In the genomic region with DNA sequence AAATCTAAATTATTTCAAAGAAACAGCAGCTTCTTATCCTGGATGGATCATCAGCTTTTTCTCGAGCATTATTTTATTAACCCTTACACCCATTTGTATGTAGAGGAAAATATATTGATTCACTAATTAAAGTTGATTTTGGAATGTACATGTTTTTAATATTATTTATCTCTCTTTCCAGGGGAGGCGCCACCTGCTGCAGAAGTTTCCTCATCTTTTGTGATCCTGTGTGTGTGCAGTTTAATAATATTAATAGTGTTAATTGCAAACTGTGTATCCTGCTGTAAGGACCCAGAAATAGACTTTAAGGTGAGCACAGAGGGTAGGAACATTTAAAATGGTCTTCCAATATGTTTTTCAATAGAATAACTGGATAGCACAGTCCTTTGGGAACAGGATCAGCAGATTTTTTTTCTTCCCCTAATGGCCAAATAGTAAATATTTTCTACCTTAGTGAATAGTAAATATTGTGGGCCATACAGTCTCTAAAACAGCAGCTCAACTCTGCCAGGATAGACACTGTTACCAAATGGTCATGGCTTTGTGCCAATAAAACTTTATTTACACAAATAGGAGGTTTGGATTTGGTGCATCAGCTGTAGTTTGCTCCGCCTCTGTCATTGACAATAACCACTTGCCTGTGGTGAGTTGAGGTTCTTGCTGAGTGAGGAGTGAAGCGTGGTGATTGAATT, we compare ENCODE assay signal across 1 cellular context.
A peak's percentile ranks its signal among the peaks of the same experiment; 100 is the strongest.
TF ChIP-seq lines count a peak whose summit lies in the region.

No MANE protein-coding gene starts in this region.

TF ChIP-seq in liver, 16 proteins besides CTCF, POLR2A, EP300 and RAD21 (continued from another document):
- TF ChIP-seq, protein P1, sequence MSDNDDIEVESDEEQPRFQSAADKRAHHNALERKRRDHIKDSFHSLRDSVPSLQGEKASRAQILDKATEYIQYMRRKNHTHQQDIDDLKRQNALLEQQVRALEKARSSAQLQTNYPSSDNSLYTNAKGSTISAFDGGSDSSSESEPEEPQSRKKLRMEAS (IDR thresholded peaks at IDR 0.05), result no peak
- TF ChIP-seq JUND (IDR thresholded peaks at IDR 0.05) (no peak), SP1 (IDR thresholded peaks at IDR 0.05) (peak; percentile 8), HNF4G (IDR thresholded peaks at IDR 0.05) (no peak), HNF4A (conservative IDR thresholded peaks at IDR 0.05) (no peak)
- TF ChIP-seq, protein P2, sequence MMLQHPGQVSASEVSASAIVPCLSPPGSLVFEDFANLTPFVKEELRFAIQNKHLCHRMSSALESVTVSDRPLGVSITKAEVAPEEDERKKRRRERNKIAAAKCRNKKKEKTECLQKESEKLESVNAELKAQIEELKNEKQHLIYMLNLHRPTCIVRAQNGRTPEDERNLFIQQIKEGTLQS (IDR thresholded peaks at IDR 0.05), result no peak
